In genomic region chr14:22897357-22897756, GRCh38 we compare ENCODE assay signal across 18 cellular contexts. TPM values are rescaled to one million over a fixed set of nuclear protein-coding genes. Genes with fewer than 3 reads are reported as not detected.
"Had no signal": no experiment of that assay in that cellular context is flagged by ENCODE, and none has a peak within 500 bp of the region (broad histone marks: within the 10 kb centered on the region; RNA-seq: fewer than 3 reads in every experiment).

No MANE protein-coding gene starts in this region.

- H3K4me3 Mint-ChIP-seq: activated CD4-positive, alpha-beta T cell treated with anti-CD3 and anti-CD28 coated beads, Interleukin-2, amount 10 ng/mL, durations not matched to agents 24 days and 14 days; activated CD8-positive, alpha-beta T cell treated with anti-CD3 and anti-CD28 coated beads, Interleukin-2, amount 10 ng/mL, durations not matched to agents 7 days and 5 days; naive thymus-derived CD4-positive, alpha-beta T cell; stimulated activated naive CD8-positive, alpha-beta T cell treated with anti-CD3 and anti-CD28 coated beads, Interleukin-15, amount 100 ng/mL, for 72 hours; type B pancreatic cell had no signal

- H3K9me3 ChIP-seq: breast epithelium, gastrocnemius medialis, heart right ventricle, mucosa of descending colon, right atrium auricular region had no signal

- H3K4me1 ChIP-seq: breast epithelium, gastrocnemius medialis had no signal

- H3K27me3 Mint-ChIP-seq: activated CD4-positive, alpha-beta T cell treated with anti-CD3 and anti-CD28 coated beads, Interleukin-2, amount 10 ng/mL, durations not matched to agents 24 days and 14 days; naive thymus-derived CD4-positive, alpha-beta T cell; stimulated activated naive CD8-positive, alpha-beta T cell treated with anti-CD3 and anti-CD28 coated beads, Interleukin-15, amount 100 ng/mL, for 72 hours; type B pancreatic cell had no signal

- H3K9me3 Mint-ChIP-seq: activated CD4-positive, alpha-beta T cell treated with anti-CD3 and anti-CD28 coated beads, Interleukin-2, amount 10 ng/mL, durations not matched to agents 24 days and 14 days; naive thymus-derived CD4-positive, alpha-beta T cell; stimulated activated naive CD8-positive, alpha-beta T cell treated with anti-CD3 and anti-CD28 coated beads, Interleukin-15, amount 100 ng/mL, for 72 hours; type B pancreatic cell had no signal

- H3K27ac Mint-ChIP-seq: activated CD4-positive, alpha-beta T cell treated with anti-CD3 and anti-CD28 coated beads, Interleukin-2, amount 10 ng/mL, durations not matched to agents 24 days and 14 days; activated CD8-positive, alpha-beta T cell treated with anti-CD3 and anti-CD28 coated beads, Interleukin-2, amount 10 ng/mL, durations not matched to agents 7 days and 5 days; type B pancreatic cell had no signal

- DNase-seq: activated CD4-positive, alpha-beta T cell treated with anti-CD3 and anti-CD28 coated beads, Interleukin-2, amount 10 ng/mL, durations not matched to agents 24 days and 14 days; activated CD4-positive, CD25-positive, alpha-beta regulatory T cell; activated CD8-positive, alpha-beta memory T cell treated with anti-CD3 and anti-CD28 coated beads, Interleukin-2, amount 50 U/mL, for 4 hours; activated CD8-positive, alpha-beta T cell treated with anti-CD3 and anti-CD28 coated beads, Interleukin-2, amount 10 ng/mL, durations not matched to agents 7 days and 5 days; aorta; gastrocnemius medialis; heart right ventricle; islet precursor cell; mucosa of descending colon; naive thymus-derived CD4-positive, alpha-beta T cell; small intestine; stimulated activated CD4-positive, alpha-beta T cell treated with anti-CD3 and anti-CD28 coated beads, Interleukin-4, amount 100 ng/mL, for 4 hours; stimulated activated naive CD8-positive, alpha-beta T cell treated with anti-CD3 and anti-CD28 coated beads, Interleukin-15, amount 100 ng/mL, for 72 hours had no signal

- H3K4me3 ChIP-seq: breast epithelium, gastrocnemius medialis, heart right ventricle, mucosa of descending colon, right atrium auricular region had no signal

- H3K36me3 ChIP-seq: breast epithelium had no signal

- H3K27me3 ChIP-seq: breast epithelium, gastrocnemius medialis, heart right ventricle, right atrium auricular region had no signal

- H3K27ac ChIP-seq: breast epithelium, gastrocnemius medialis, heart right ventricle had no signal

- ATAC-seq: activated CD8-positive, alpha-beta T cell treated with anti-CD3 and anti-CD28 coated beads, Interleukin-2, amount 10 ng/mL, durations not matched to agents 7 days and 5 days; gastrocnemius medialis; heart right ventricle; left lobe of liver; mucosa of descending colon; naive thymus-derived CD4-positive, alpha-beta T cell; stimulated activated naive CD8-positive, alpha-beta T cell treated with anti-CD3 and anti-CD28 coated beads, Interleukin-15, amount 100 ng/mL, for 72 hours had no signal

RNA-seq across cellular contexts. Expression of gene REM2, which starts 14.3 kb away (rescaled TPM):
- total RNA-seq: dermis microvascular lymphatic vessel endothelial cell, right atrium auricular region had no signal
